8 cellular contexts compared by ENCODE assay signal in genomic region chr17:7253082-7253481, GRCh38. TPM values are rescaled to one million over a fixed set of nuclear protein-coding genes. Genes with fewer than 3 reads are reported as not detected.
A peak's percentile ranks its signal among the peaks of the same experiment; 100 is the strongest.
DNase-seq lines count a peak whose midpoint lies in the region; ATAC-seq and TF ChIP-seq lines count a peak whose summit lies in the region.

No MANE protein-coding gene starts in this region.

- H3K9me3 ChIP-seq in BLaER1 treated with 17β-estradiol and CSF1 and Interleukin-3, amounts not matched to agents 10 nM and 100 nM (replicated peaks in 1 of 11), result no peaks in the 10 kb centered on the region
- no peaks in the 10 kb centered on the region for H3K9me3 ChIP-seq in neural cell (ENCODE audit: low read length)

- DNase-seq in NB4 (ENCODE audit: low read depth) (no peak), dorsolateral prefrontal cortex (no peak), HuH-7 (ENCODE audit: low spot score) (no peak), NCI-H187 treated with DMSO at 0.1 percent for 48 hours (lab: John Stamatoyannopoulos, UW) (no peak), NK-92 (lab: John Stamatoyannopoulos, UW; ENCODE audit: unreplicated experiment) (no peak)

- peaks cover 0 to 44% (median 17%) of the 10 kb centered on the region in 11 experiments; a peak in 16 of 22 replicates for H4K20me1 ChIP-seq in BLaER1 treated with 17β-estradiol and CSF1 and Interleukin-3, amounts not matched to agents 10 nM and 100 nM
- no peaks in the 10 kb centered on the region for H4K20me1 ChIP-seq in neural cell (ENCODE audit: insufficient read depth)

- H3K27ac ChIP-seq in BLaER1 treated with 17β-estradiol and CSF1 and Interleukin-3, amounts not matched to agents 10 nM and 100 nM, result peak overlapping the region; percentile 90 to 99 (median 97)
- H3K27ac ChIP-seq in dorsolateral prefrontal cortex (peak overlapping the region in 47 of 59 donors; percentile 97 to 100 (median 99)), neural cell (ENCODE audit: low read length) (peak overlapping the region; percentile 97)

- intact Hi-C loops in dorsolateral prefrontal cortex (cut with DNase I), result loop anchor here in 1 of 2 donors (5.0 kb wide), 1 partner anchor 54 kb away; the partner anchor contains the start of gene EIF5A

- TF ChIP-seq CTCF in NB4 (IDR thresholded peaks at IDR 0.05; ENCODE audit: low read depth, low read length), result no peak
- TF ChIP-seq CTCF in dorsolateral prefrontal cortex (IDR thresholded peaks at IDR 0.05 in 54 of 56, conservative IDR thresholded peaks at IDR 0.05 in 2 of 56; ENCODE audit: low read depth in 1 of 56, partially characterized antibody in 56 of 56), result no peak
- TF ChIP-seq CTCF in neural cell (IDR thresholded peaks at IDR 0.05; ENCODE audit: poor library complexity, severe bottlenecking), result no peak

- H3K27me3 ChIP-seq in BLaER1 treated with 17β-estradiol and CSF1 and Interleukin-3, amounts not matched to agents 10 nM and 100 nM, result no peaks in the 10 kb centered on the region; a peak in 1 of 22 replicates
- H3K27me3 ChIP-seq in dorsolateral prefrontal cortex (no peaks in the 10 kb centered on the region), neural cell (ENCODE audit: insufficient read depth, low read depth, low read length) (no peaks in the 10 kb centered on the region)

- H3K9ac ChIP-seq in BLaER1 treated with 17β-estradiol and CSF1 and Interleukin-3, amounts not matched to agents 10 nM and 100 nM, result peak overlapping the region; percentile 86 to 98 (median 96)
- H3K9ac ChIP-seq in neural cell (ENCODE audit: low read length), result peak overlapping the region; percentile 88

- H3K4me1 ChIP-seq in BLaER1 treated with 17β-estradiol and CSF1 and Interleukin-3, amounts not matched to agents 10 nM and 100 nM, result peaks cover 25 to 44% (median 34%) of the 10 kb centered on the region in 10 experiments

- no peak for TF ChIP-seq EP300 in neural cell (conservative IDR thresholded peaks at IDR 0.05; ENCODE audit: poor library complexity, severe bottlenecking)

- H3F3A ChIP-seq in neural cell (ENCODE audit: insufficient read depth, low read length, poor library complexity, severe bottlenecking), result no peaks in the 10 kb centered on the region

- ATAC-seq in HG02970 (IDR thresholded peaks at IDR 0.05; ENCODE audit: low FRiP score, unreplicated experiment), result no peak

- H3K79me2 ChIP-seq in neural cell (replicated peaks; ENCODE audit: insufficient read depth, low read length), result peaks cover 44% of the 10 kb centered on the region

- peaks cover 42 to 59% (median 48%) of the 10 kb centered on the region in 11 experiments for H3K36me3 ChIP-seq in BLaER1 treated with 17β-estradiol and CSF1 and Interleukin-3, amounts not matched to agents 10 nM and 100 nM
- H3K36me3 ChIP-seq in neural cell (ENCODE audit: insufficient read depth, low read length), result no peaks in the 10 kb centered on the region

- no peak for TF ChIP-seq POLR2A in NB4 (IDR thresholded peaks at IDR 0.05; ENCODE audit: extremely low read depth, insufficient read length)

- no peaks in the 10 kb centered on the region for H3K9me2 ChIP-seq in neural cell (ENCODE audit: insufficient read depth, low read length)

- H3K4me2 ChIP-seq in BLaER1 treated with 17β-estradiol and CSF1 and Interleukin-3, amounts not matched to agents 10 nM and 100 nM, result peak overlapping the region; percentile 80 to 98 (median 93)
- H3K4me2 ChIP-seq in neural cell (ENCODE audit: low read length), result peak overlapping the region; percentile 95

- no peak for TF ChIP-seq RAD21 in neural cell (conservative IDR thresholded peaks at IDR 0.05)

- peak overlapping the region; percentile 88 to 98 (median 96) for H3K4me3 ChIP-seq in BLaER1 treated with 17β-estradiol and CSF1 and Interleukin-3, amounts not matched to agents 10 nM and 100 nM
- H3K4me3 ChIP-seq in NB4 (ENCODE audit: low read depth, low read length), result peak overlapping the region; percentile 93
- H3K4me3 ChIP-seq in dorsolateral prefrontal cortex, result peak overlapping the region in 58 of 59 donors; percentile 56 to 100 (median 94)
- H3K4me3 ChIP-seq in neural cell (ENCODE audit: low read length), result peak overlapping the region; percentile 70

- H2AFZ ChIP-seq in neural cell (ENCODE audit: low read depth, low read length), result no peak overlapping the region

TF ChIP-seq in neural cell, 6 proteins besides CTCF, POLR2A, EP300 and RAD21:
- TF ChIP-seq SMC3 (conservative IDR thresholded peaks at IDR 0.05; ENCODE audit: poor library complexity), result no peak
- TF ChIP-seq POLR2AphosphoS5 (IDR thresholded peaks at IDR 0.05), result no peak
- no peak for TF ChIP-seq TAF1 (IDR thresholded peaks at IDR 0.05; ENCODE audit: low read depth)
- no peak for TF ChIP-seq MXI1 (conservative IDR thresholded peaks at IDR 0.05; ENCODE audit: poor library complexity, severe bottlenecking)
- no peak for TF ChIP-seq REST (IDR thresholded peaks at IDR 0.05; ENCODE audit: borderline replicate concordance)
- TF ChIP-seq EZH2 (IDR thresholded peaks at IDR 0.05; ENCODE audit: borderline replicate concordance, insufficient read depth, low read length, poor library complexity, severe bottlenecking), result no peak

RNA-seq across cellular contexts. Expression of gene ELP5, which starts 1.1 kb away (rescaled TPM):
- total RNA-seq in dorsolateral prefrontal cortex, result 10 to 100 TPM; 25.8 to 51.7 (median 36.8) TPM
- polyA plus RNA-seq in neural cell, result 82.7 and 99.5 TPM in 2 replicates
- polyA minus RNA-seq in neural cell, result 39.4 and 40.3 TPM in 2 replicates

RNA-seq across cellular contexts. Expression of gene CTDNEP1, which starts 1.5 kb away (rescaled TPM):
- 100 to 1,000 TPM in 47 of 120 experiments, 10 to 100 TPM in 73; 77.6 to 126 (median 98.2) TPM for total RNA-seq in dorsolateral prefrontal cortex
- polyA plus RNA-seq in neural cell, result 37.3 and 39.4 TPM in 2 replicates
- 30.9 and 44.2 TPM in 2 replicates for polyA minus RNA-seq in neural cell

RNA-seq across cellular contexts. Expression of gene CLDN7, which starts 9.2 kb away (rescaled TPM):
- total RNA-seq in dorsolateral prefrontal cortex, result 1 to 10 TPM in 26 of 120 experiments, under 1 TPM in 30, not detected in 64; 0.25 to 4.1 (median 0.92) TPM
- polyA plus RNA-seq in neural cell, result 0.27 TPM in 1 of 2 replicates, not detected in the other
- not detected in 2 replicates for polyA minus RNA-seq in neural cell

RNA-seq across cellular contexts. Expression of gene GABARAP, which starts 10.8 kb away (rescaled TPM):
- total RNA-seq in dorsolateral prefrontal cortex, result 100 to 1,000 TPM; 350 to 533 (median 438) TPM
- polyA plus RNA-seq in neural cell, result 384 and 512 TPM in 2 replicates
- 280 and 287 TPM in 2 replicates for polyA minus RNA-seq in neural cell

RNA-seq across cellular contexts. Expression of gene PHF23, which starts 13.8 kb away (rescaled TPM):
- total RNA-seq in dorsolateral prefrontal cortex, result 10 to 100 TPM; 21.3 to 54.1 (median 37.2) TPM
- 55.7 and 60.3 TPM in 2 replicates for polyA plus RNA-seq in neural cell
- polyA minus RNA-seq in neural cell, result 53.1 and 54.8 TPM in 2 replicates
